21 cellular contexts compared by ENCODE assay signal in the genomic region with DNA sequence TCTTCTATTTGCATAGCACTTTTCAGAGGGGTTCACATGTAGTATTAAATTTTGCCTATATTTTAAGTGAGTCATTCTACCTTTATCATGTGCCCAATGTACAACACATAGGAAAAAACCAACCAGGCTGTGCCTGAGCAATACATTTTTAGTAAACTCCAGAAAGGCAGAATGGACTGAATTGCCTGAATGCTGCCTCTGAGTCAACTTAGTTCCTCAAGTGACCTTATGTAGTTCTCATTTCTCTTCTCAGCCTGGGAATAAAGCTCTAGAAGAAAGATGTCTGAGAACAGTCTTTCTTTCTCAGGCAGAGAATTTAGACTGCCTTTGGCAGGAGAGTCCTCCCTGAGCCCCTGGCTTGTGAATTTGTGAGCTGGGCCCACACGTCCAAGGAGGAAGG. TPM values are rescaled to one million over a fixed set of nuclear protein-coding genes. Genes with fewer than 3 reads are reported as not detected.
"Had no signal": no experiment of that assay in that cellular context is flagged by ENCODE, and none has a peak within 500 bp of the region (broad histone marks: within the 10 kb centered on the region; RNA-seq: fewer than 3 reads in every experiment).

No MANE protein-coding gene starts in this region.

- ATAC-seq: activated CD8-positive, alpha-beta memory T cell treated with anti-CD3 and anti-CD28 coated beads, Interleukin-2, amount 10 ng/mL, durations not matched to agents 7 days and 5 days; gastrocnemius medialis; left ventricle myocardium superior; right cardiac atrium; stimulated activated memory B cell treated with anti-CD40 and anti-IgM and Interleukin-4, amounts not matched to agents 10 μg/mL and 1 μg/mL and 100 μg/mL, for 72 hours had no signal

- H3K4me1 ChIP-seq: neural progenitor cell, prostate gland had no signal

- H3K4me2 ChIP-seq: neural progenitor cell had no signal

- H3K9ac ChIP-seq: neural progenitor cell had no signal

- H3K27ac ChIP-seq: gastrocnemius medialis, neural progenitor cell, prostate gland had no signal

- H2AFZ ChIP-seq: neural progenitor cell had no signal

- H3K9me3 ChIP-seq: gastrocnemius medialis, prostate gland had no signal

- H3K27me3 ChIP-seq: gastrocnemius medialis, neural progenitor cell had no signal

- DNase-seq: activated CD4-positive, alpha-beta memory T cell treated with anti-CD3 and anti-CD28 coated beads, Interleukin-2, amount 10 ng/mL, durations not matched to agents 7 days and 5 days; activated CD4-positive, alpha-beta T cell treated with anti-CD3 and anti-CD28 coated beads for 48 hours; activated CD4-positive, CD25-positive, alpha-beta regulatory T cell; activated CD8-positive, alpha-beta memory T cell treated with anti-CD3 and anti-CD28 coated beads, Interleukin-2, amount 10 ng/mL, durations not matched to agents 7 days and 5 days; activated naive CD4-positive, alpha-beta T cell; activated naive CD8-positive, alpha-beta T cell treated with anti-CD3 and anti-CD28 coated beads for 36 hours; amygdala; cortex of kidney; effector CD4-positive, alpha-beta T cell; gastrocnemius medialis; head of caudate nucleus; kidney glomerular epithelial cell; left ventricle myocardium superior; right cardiac atrium; stimulated activated CD4-positive, alpha-beta T cell treated with anti-CD3 and anti-CD28 coated beads, Interleukin-4, amount 100 ng/mL, for 4 hours; T-helper 1 cell; T-helper 9 cell had no signal

- H3K4me3 ChIP-seq: gastrocnemius medialis, neural progenitor cell, prostate gland, skin epidermis had no signal

- H3K36me3 ChIP-seq: gastrocnemius medialis, neural progenitor cell, prostate gland had no signal

RNA-seq across cellular contexts. Expression of a gene that starts 13.0 kb away (rescaled TPM):
- total RNA-seq: activated CD4-positive, alpha-beta memory T cell treated with anti-CD3 and anti-CD28 coated beads, Interleukin-2, amount 10 ng/mL, durations not matched to agents 7 days and 5 days had no signal
